Comparison of ENCODE assay signal across 8 cellular contexts in the genomic region with DNA sequence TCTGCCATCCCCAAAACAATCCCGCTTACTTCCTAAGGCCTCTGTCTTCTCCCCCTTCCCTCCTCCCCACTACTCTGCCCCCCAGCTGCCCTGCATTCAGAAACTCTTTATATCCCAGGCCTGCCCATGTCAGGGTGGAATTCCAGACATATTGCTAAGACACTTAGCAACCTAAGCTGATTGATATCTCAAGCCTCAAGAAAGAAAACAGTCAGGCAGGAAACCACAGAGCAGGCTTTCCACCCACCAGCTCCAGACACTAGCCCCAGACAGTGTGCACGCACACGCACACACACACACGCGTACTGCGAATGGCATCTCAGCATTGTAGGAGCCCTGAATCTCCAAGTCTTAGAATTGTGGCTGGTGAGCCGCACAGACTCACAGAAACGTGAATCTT. TPM values are rescaled to one million over a fixed set of nuclear protein-coding genes. Genes with fewer than 3 reads are reported as not detected.
A peak's percentile ranks its signal among the peaks of the same experiment; 100 is the strongest.
DNase-seq lines count a peak whose midpoint lies in the region; ATAC-seq and TF ChIP-seq lines count a peak whose summit lies in the region.

No MANE protein-coding gene starts in this region.

- peaks cover 67% of the 10 kb centered on the region for H3K4me1 ChIP-seq in BE2C

- ATAC-seq in stimulated activated memory B cell treated with anti-CD40 and anti-IgM and Interleukin-4, amounts not matched to agents 10 μg/mL and 1 μg/mL and 100 μg/mL, for 72 hours, result no peak

- no peak overlapping the region for H3K27ac Mint-ChIP-seq in stimulated activated memory B cell treated with anti-CD40 and anti-IgM and Interleukin-4, amounts not matched to agents 10 μg/mL and 1 μg/mL and 100 μg/mL, for 72 hours

- TF ChIP-seq CTCF in BE2C (IDR thresholded peaks at IDR 0.05; ENCODE audit: low read depth, low read length), result no peak

- H3K27me3 ChIP-seq in BE2C, result no peaks in the 10 kb centered on the region

- H3K4me3 ChIP-seq in BE2C (ENCODE audit: low read depth, low read length), result no peak overlapping the region

- H3K4me3 Mint-ChIP-seq in stimulated activated memory B cell treated with anti-CD40 and anti-IgM and Interleukin-4, amounts not matched to agents 10 μg/mL and 1 μg/mL and 100 μg/mL, for 72 hours, result no peak overlapping the region

- no peaks in the 10 kb centered on the region for H3K9me3 Mint-ChIP-seq in stimulated activated memory B cell treated with anti-CD40 and anti-IgM and Interleukin-4, amounts not matched to agents 10 μg/mL and 1 μg/mL and 100 μg/mL, for 72 hours

- in situ Hi-C loops in KBM-7 (cut with MboI; ENCODE audit: low pct_unique_long_range_greater_than_20kb, low sequenced_read_pairs), result no loop called here

- H3K4me1 Mint-ChIP-seq in stimulated activated memory B cell treated with anti-CD40 and anti-IgM and Interleukin-4, amounts not matched to agents 10 μg/mL and 1 μg/mL and 100 μg/mL, for 72 hours, result no peaks in the 10 kb centered on the region

- peaks cover 60% of the 10 kb centered on the region for H3K36me3 ChIP-seq in BE2C

- no peaks in the 10 kb centered on the region for H3K36me3 Mint-ChIP-seq in stimulated activated memory B cell treated with anti-CD40 and anti-IgM and Interleukin-4, amounts not matched to agents 10 μg/mL and 1 μg/mL and 100 μg/mL, for 72 hours

- no peaks in the 10 kb centered on the region for H3K9me3 ChIP-seq in BE2C

- DNase-seq in BE2C, result peak; percentile 57
- DNase-seq in KBM-7, result peak; percentile 91
- peak; percentile 99 for DNase-seq in astrocyte of the hippocampus (ENCODE audit: low read depth, low spot score)
- DNase-seq in myocyte (ENCODE audit: low read depth), result peak; percentile 94
- DNase-seq in GM19240 (ENCODE audit: insufficient read length, low spot score), result no peak
- DNase-seq in OCI-M2 (lab: John Stamatoyannopoulos, UW; ENCODE audit: unreplicated experiment), result no peak
- DNase-seq in NCI-H1105 (lab: John Stamatoyannopoulos, UW), result no peak

- H3K27me3 Mint-ChIP-seq in stimulated activated memory B cell treated with anti-CD40 and anti-IgM and Interleukin-4, amounts not matched to agents 10 μg/mL and 1 μg/mL and 100 μg/mL, for 72 hours, result peaks cover 9% of the 10 kb centered on the region

RNA-seq across cellular contexts. Expression of gene LPCAT2, which starts 8.9 kb away (rescaled TPM):
- 10.9 TPM for polyA plus RNA-seq in BE2C (2012; ENCODE audit: insufficient read depth, insufficient read length, low read depth)
- 5.8 and 6.2 TPM in 2 replicates for total RNA-seq in myocyte
- polyA plus RNA-seq in myocyte (2012), result 9.6 TPM

RNA-seq across cellular contexts. Expression of gene MMP2, which starts 21.0 kb away (rescaled TPM):
- polyA plus RNA-seq in BE2C (2012; ENCODE audit: insufficient read depth, insufficient read length, low read depth), result 1,015 TPM
- 191 and 204 TPM in 2 replicates for total RNA-seq in myocyte
- 1,920 TPM for polyA plus RNA-seq in myocyte (2012)

Comparison
In these comparisons a context has a peak if more than half of its experiments do, and no peak if none do; other contexts are left out.
1. DNase-seq: peak in BE2C (single experiment), KBM-7 (single experiment), astrocyte of the hippocampus (single experiment) and myocyte (single experiment); none in GM19240 (single experiment), OCI-M2 (single experiment) and NCI-H1105 (single experiment).